ENCODE assay signal across 8 cellular contexts in genomic region chr4:56049428-56050212, GRCh38.
A peak's percentile ranks its signal among the peaks of the same experiment; 100 is the strongest.
DNase-seq lines count a peak whose midpoint lies in the region; ATAC-seq, FAIRE-seq and TF ChIP-seq lines count a peak whose summit lies in the region.

No MANE protein-coding gene starts in this region.

- WGBS in K562 (ENCODE audit: insufficient coverage, low coverage, missing lambda C conversion rate), result 1% methylated on average over 26 of the region's 54 CpGs

- peak overlapping the region in 1 of 2 experiments; percentile 88; a peak in 2 of 4 replicates for H3K9ac ChIP-seq in K562 (ENCODE audit: insufficient read depth in 1 of 2, low read depth in 2 of 2, low read length in 2 of 2)

- no peaks in the 10 kb centered on the region for H3K9me3 ChIP-seq in K562 (replicated peaks; ENCODE audit: control insufficient read depth, insufficient read depth, low read depth, low read length)
- no peaks in the 10 kb centered on the region for H3K9me3 ChIP-seq in iPS-18c (ENCODE audit: control insufficient read depth, insufficient read depth, low read length)

- no peak overlapping the region for H3K27ac ChIP-seq in K562 (ENCODE audit: extremely low read depth, low read depth, low read length)

- no TSS peak for BruUV-seq in K562 (replicated peaks; lab: Mats Ljungman, UMichigan)

- peak; percentile 42 for ATAC-seq in GM19438 (IDR thresholded peaks at IDR 0.05; ENCODE audit: low read depth, unreplicated experiment)
- peak; percentile 44 for ATAC-seq in HG03439 (IDR thresholded peaks at IDR 0.05; ENCODE audit: unreplicated experiment)
- ATAC-seq in K562, result peak; percentile 51
- peak; percentile 36 for ATAC-seq in sciatic nerve

- intact Hi-C loops in K562 (cut with micrococcal nuclease), result loop anchor here (2.0 to 5.0 kb wide), 2 partner anchors 101 to 253 kb away; partner anchors contain the start of gene CEP135
- intact Hi-C loops in sciatic nerve (cut with DNase I), result no loop called here

- POLR2A ChIA-PET in K562 (lab: Yijun Ruan, JAX), result no interaction called here

- FAIRE-seq in K562 (lab: Jason Lieb, UNC), result no peak

- no peak for TF ChIP-seq CTCF in K562 (IDR thresholded peaks at IDR 0.05 in 2 of 3, conservative IDR thresholded peaks at IDR 0.05 in 1 of 3; ENCODE audit: insufficient read depth in 2 of 3, low read depth in 1 of 3, low read length in 3 of 3)

- H3K27me3 ChIP-seq in K562 (ENCODE audit: control insufficient read depth in 2 of 2, insufficient read depth in 2 of 2, low read length in 2 of 2), result peaks cover 16 to 17% of the 10 kb centered on the region in 2 experiments

- H3K79me2 ChIP-seq in K562 (ENCODE audit: control insufficient read depth, insufficient read depth, low read length), result no peaks in the 10 kb centered on the region

- TF ChIP-seq EP300 in K562 (IDR thresholded peaks at IDR 0.05; ENCODE audit: low read length), result no peak

- no peaks in the 10 kb centered on the region for H4K20me1 ChIP-seq in K562 (replicated peaks; ENCODE audit: control insufficient read depth, insufficient read depth, low read length)

- H3K4me2 ChIP-seq in K562 (ENCODE audit: insufficient read depth, low read length), result peak overlapping the region; percentile 67

- no peak for TF ChIP-seq POLR2A in K562 (conservative IDR thresholded peaks at IDR 0.05)

- TF ChIP-seq RAD21 in K562 (CRISPR knock-in tag; conservative IDR thresholded peaks at IDR 0.05 in 1 of 2, IDR thresholded peaks at IDR 0.05 in 1 of 2), result no peak

- CTCF ChIA-PET in K562 (lab: Yijun Ruan, JAX; ENCODE audit: low intra/inter-chr PET ratio), result interaction anchor here (1.3 kb wide), 1 partner anchor 101 kb away, joined by 3 read pairs; the partner anchor contains the start of gene CEP135

- H2AFZ ChIP-seq in K562 (ENCODE audit: low read depth, low read length), result peak overlapping the region; percentile 72

- peak; percentile 28 for DNase-seq in DMS53 treated with DMSO at 0.1 percent for 48 hours (lab: John Stamatoyannopoulos, UW; ENCODE audit: unreplicated experiment)
- DNase-seq in OCI-M1 (lab: John Stamatoyannopoulos, UW), result peak; percentile 75
- peak in 3 of 4 experiments; percentile 13 to 23 (median 16) for DNase-seq in K562 (ENCODE audit: extremely low read depth in 1 of 4, low spot score in 3 of 4)
- DNase-seq in sciatic nerve (ENCODE audit: low spot score), result peak; percentile 59
- DNase-seq in NCI-H2196 treated with DMSO at 0.1 percent for 48 hours (lab: John Stamatoyannopoulos, UW; ENCODE audit: unreplicated experiment), result no peak

- H3K9me1 ChIP-seq in K562 (ENCODE audit: control insufficient read depth, insufficient read depth, low read length), result no peaks in the 10 kb centered on the region

- H3K4me3 ChIP-seq in K562, result peak overlapping the region; percentile 47
- H3K4me3 ChIP-seq in iPS-18c (ENCODE audit: insufficient read depth, low read depth, low read length), result peak overlapping the region; percentile 86

- H3K4me1 ChIP-seq in K562 (replicated peaks in 1 of 2; ENCODE audit: control insufficient read depth in 2 of 2, insufficient read depth in 2 of 2, low read length in 2 of 2), result peaks cover 0 to 16% of the 10 kb centered on the region in 2 experiments; a peak in 3 of 5 replicates

- in situ Hi-C loops in K562 (cut with MboI), result no loop called here

- no peaks in the 10 kb centered on the region for H3K36me3 ChIP-seq in K562 (ENCODE audit: control insufficient read depth, insufficient read depth, low read length)

TF ChIP-seq in K562, 482 proteins besides CTCF, POLR2A, EP300 and RAD21:
- TF ChIP-seq LARP7 (IDR thresholded peaks at IDR 0.05), result no peak
- peak; percentile 64; the same call in 1 of the 2 replicates for TF ChIP-seq NCOA6 (IDR thresholded peaks at IDR 0.05)
- no peak for TF ChIP-seq USF1 (CRISPR knock-in tag; IDR thresholded peaks at IDR 0.05)
- 0 out of 4 replicates have a peak, but pooled peaks of 1 of the 2 experiments have one; percentile 7 for TF ChIP-seq NRF1 (conservative IDR thresholded peaks at IDR 0.05 in 1 of 2, IDR thresholded peaks at IDR 0.05 in 1 of 2)
- TF ChIP-seq MLX (CRISPR knock-in tag; conservative IDR thresholded peaks at IDR 0.05), result no peak
- no peak for TF ChIP-seq ZNF561 (CRISPR knock-in tag; conservative IDR thresholded peaks at IDR 0.05)
- no peak for TF ChIP-seq ZNF639 (CRISPR knock-in tag; conservative IDR thresholded peaks at IDR 0.05 in 1 of 2, IDR thresholded peaks at IDR 0.05 in 1 of 2)
- 0 out of 2 replicates have a peak, but pooled peaks have one; percentile 5 for TF ChIP-seq EGR1 (conservative IDR thresholded peaks at IDR 0.05)
- no peak for TF ChIP-seq ZBED1 (IDR thresholded peaks at IDR 0.05)
- no peak for TF ChIP-seq POLR3A (IDR thresholded peaks at IDR 0.05; ENCODE audit: borderline replicate concordance, extremely low read depth, insufficient read depth, insufficient read length)
- TF ChIP-seq KLF10 (CRISPR knock-in tag; IDR thresholded peaks at IDR 0.05), result no peak
- TF ChIP-seq ZNF239 (CRISPR knock-in tag; IDR thresholded peaks at IDR 0.05), result no peak
